In genomic region chr9:110251212-110251611, GRCh38 we compare ENCODE assay signal across 1 cellular context.
TF ChIP-seq lines count a peak whose summit lies in the region.

No MANE protein-coding gene starts in this region.

TF ChIP-seq in K562, 482 proteins besides CTCF, POLR2A, EP300 and RAD21:
- TF ChIP-seq HDAC2 (IDR thresholded peaks at IDR 0.05) (no peak), FOXK1 (CRISPR knock-in tag; IDR thresholded peaks at IDR 0.05; ENCODE audit: borderline replicate concordance) (no peak), ZNF717 (CRISPR knock-in tag; IDR thresholded peaks at IDR 0.05) (no peak), FOXM1 (IDR thresholded peaks at IDR 0.05; ENCODE audit: low read depth) (no peak), FOXM1 (CRISPR knock-in tag; IDR thresholded peaks at IDR 0.05; ENCODE audit: low read depth) (no peak), ZNF695 (CRISPR knock-in tag; IDR thresholded peaks at IDR 0.05) (no peak), ZNF785 (CRISPR knock-in tag; IDR thresholded peaks at IDR 0.05) (no peak), KLF1 (tag; IDR thresholded peaks at IDR 0.05) (no peak), MXI1 (IDR thresholded peaks at IDR 0.05; ENCODE audit: low read depth, low read length) (no peak), PCBP1 (IDR thresholded peaks at IDR 0.05; ENCODE audit: low read depth, low read length, poor library complexity, severe bottlenecking) (no peak), SP1 (CRISPR knock-in tag; IDR thresholded peaks at IDR 0.05) (no peak), MLLT1 (IDR thresholded peaks at IDR 0.05) (no peak), PRMT5 (CRISPR knock-in tag; IDR thresholded peaks at IDR 0.05) (no peak), STAG1 (CRISPR knock-in tag; IDR thresholded peaks at IDR 0.05; ENCODE audit: borderline replicate concordance) (no peak)
- TF ChIP-seq, protein P1, sequence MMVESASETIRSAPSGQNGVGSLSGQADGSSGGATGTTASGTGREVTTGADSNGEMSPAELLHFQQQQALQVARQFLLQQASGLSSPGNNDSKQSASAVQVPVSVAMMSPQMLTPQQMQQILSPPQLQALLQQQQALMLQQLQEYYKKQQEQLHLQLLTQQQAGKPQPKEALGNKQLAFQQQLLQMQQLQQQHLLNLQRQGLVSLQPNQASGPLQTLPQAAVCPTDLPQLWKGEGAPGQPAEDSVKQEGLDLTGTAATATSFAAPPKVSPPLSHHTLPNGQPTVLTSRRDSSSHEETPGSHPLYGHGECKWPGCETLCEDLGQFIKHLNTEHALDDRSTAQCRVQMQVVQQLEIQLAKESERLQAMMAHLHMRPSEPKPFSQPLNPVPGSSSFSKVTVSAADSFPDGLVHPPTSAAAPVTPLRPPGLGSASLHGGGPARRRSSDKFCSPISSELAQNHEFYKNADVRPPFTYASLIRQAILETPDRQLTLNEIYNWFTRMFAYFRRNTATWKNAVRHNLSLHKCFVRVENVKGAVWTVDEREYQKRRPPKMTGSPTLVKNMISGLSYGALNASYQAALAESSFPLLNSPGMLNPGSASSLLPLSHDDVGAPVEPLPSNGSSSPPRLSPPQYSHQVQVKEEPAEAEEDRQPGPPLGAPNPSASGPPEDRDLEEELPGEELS (CRISPR knock-in tag; IDR thresholded peaks at IDR 0.05; ENCODE audit: borderline replicate concordance): no peak
